ENCODE assay signal across 11 cellular contexts in the genomic region with DNA sequence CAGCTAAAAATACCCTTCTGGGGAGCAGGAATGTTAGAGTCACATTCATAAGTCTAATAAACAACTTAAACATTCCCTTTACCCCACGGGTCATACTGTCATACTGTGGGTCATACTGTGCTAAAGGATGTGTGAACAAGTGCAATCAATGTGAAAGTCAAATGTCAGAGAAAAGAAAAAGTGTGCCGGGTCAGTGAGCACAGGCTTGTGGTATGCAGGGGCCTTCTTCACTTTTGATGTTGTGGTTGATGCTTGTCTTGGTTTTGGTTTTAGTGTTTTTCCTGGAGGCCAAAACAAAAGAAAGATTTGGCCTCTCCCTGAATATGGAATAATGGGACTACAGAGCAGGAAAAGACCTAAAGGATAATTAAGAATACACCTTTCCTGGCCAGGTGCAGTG.
DNase-seq lines count a peak whose midpoint lies in the region; ATAC-seq and FAIRE-seq lines count a peak whose summit lies in the region.
"Had no signal": no experiment of that assay in that cellular context is flagged by ENCODE, and none has a peak within 500 bp of the region (broad histone marks: within the 10 kb centered on the region; RNA-seq: fewer than 3 reads in every experiment).

No MANE protein-coding gene starts in this region.

- no peak overlapping the region for H3K27ac Mint-ChIP-seq in CD4-positive, alpha-beta memory T cell

- ATAC-seq in HG02759 (IDR thresholded peaks at IDR 0.05; ENCODE audit: unreplicated experiment) (peak; percentile 98), HG03520 (IDR thresholded peaks at IDR 0.05; ENCODE audit: unreplicated experiment) (peak; percentile 98)

- H3K27me3 Mint-ChIP-seq in CD4-positive, alpha-beta memory T cell = peaks cover 10 to 14% of the 10 kb centered on the region in 2 donors

- peak; percentile 28 for DNase-seq in EL
- peak; percentile 12 for DNase-seq in GM19239 (ENCODE audit: insufficient read length, low spot score)
- DNase-seq in neuronal stem cell (ENCODE audit: low spot score) = no peak
- no peak for DNase-seq in NCI-H2196 (lab: John Stamatoyannopoulos, UW; ENCODE audit: unreplicated experiment)
- DNase-seq in CD4-positive, alpha-beta memory T cell = no peak
- no peak for DNase-seq in hepatic stellate cell (ENCODE audit: low spot score)
- DNase-seq: activated CD8-positive, alpha-beta memory T cell treated with anti-CD3 and anti-CD28 coated beads, Interleukin-2, amount 50 U/mL, for 4 hours; GF-D8 had no signal

- H2BK12ac ChIP-seq in neuronal stem cell (ENCODE audit: low read length) = no peak overlapping the region

- FAIRE-seq in GM19239 (lab: Jason Lieb, UNC) = peak; percentile 87

- H3K23ac ChIP-seq in neuronal stem cell (ENCODE audit: low read depth, low read length, poor library complexity) = no peak overlapping the region

- no peak overlapping the region for H3K18ac ChIP-seq in neuronal stem cell (ENCODE audit: low read length)

- WGBS in neuronal stem cell (ENCODE audit: extremely low coverage in 2 of 2, insufficient read length in 2 of 2, insufficient replicate concordance in 1 of 2), 2 donors = no CpG with 5 or more reads among the region's 2 CpGs

- H4K91ac ChIP-seq in neuronal stem cell (ENCODE audit: low read depth, low read length, poor library complexity) = no peak overlapping the region

- H2AK5ac ChIP-seq in neuronal stem cell (ENCODE audit: low read depth, low read length) = no peak overlapping the region

- no peak overlapping the region for H2BK5ac ChIP-seq in neuronal stem cell (ENCODE audit: low read length)

- peaks cover 0 to 1% (median 0%) of the 10 kb centered on the region in 4 donors for H3K4me1 Mint-ChIP-seq in CD4-positive, alpha-beta memory T cell

- H2AFZ ChIP-seq in neuronal stem cell (ENCODE audit: low read length) = no peak overlapping the region

- no peak overlapping the region for H3K4ac ChIP-seq in neuronal stem cell (ENCODE audit: low read length)

- no peak overlapping the region for H4K8ac ChIP-seq in neuronal stem cell (ENCODE audit: low read depth, low read length)

- H2BK120ac ChIP-seq in neuronal stem cell (ENCODE audit: low read depth, low read length) = no peak overlapping the region

- H2BK15ac ChIP-seq in neuronal stem cell (ENCODE audit: low read length) = no peak overlapping the region

- no peaks in the 10 kb centered on the region for H3K36me3 Mint-ChIP-seq in CD4-positive, alpha-beta memory T cell

- H3K4me3 Mint-ChIP-seq in CD4-positive, alpha-beta memory T cell = no peak overlapping the region

- H3K4me1 ChIP-seq in neuronal stem cell (ENCODE audit: control insufficient read depth in 2 of 2, insufficient read depth in 1 of 2, low read depth in 1 of 2, low read length in 2 of 2) = peaks cover 4 to 5% of the 10 kb centered on the region in 2 donors
- H3K4me1 ChIP-seq in CD4-positive, alpha-beta memory T cell (ENCODE audit: insufficient read depth, low read length) = peaks cover 3% of the 10 kb centered on the region
- H3K4me1 ChIP-seq: suprapubic skin had no signal

- CTCF ChIA-PET in CD4-positive, alpha-beta memory T cell (lab: Charles Lee; ENCODE audit: partially characterized antibody) = no interaction called here

- no peaks in the 10 kb centered on the region for H3K9me3 Mint-ChIP-seq in CD4-positive, alpha-beta memory T cell

- no peak overlapping the region for H3K4me3 ChIP-seq in neuronal stem cell (ENCODE audit: low read length in 2 of 2)
- no peak overlapping the region for H3K4me3 ChIP-seq in CD4-positive, alpha-beta memory T cell (ENCODE audit: low read length in 2 of 2)
- H3K4me3 ChIP-seq: suprapubic skin had no signal

- no peaks in the 10 kb centered on the region for H3K79me1 ChIP-seq in neuronal stem cell (ENCODE audit: low read depth, low read length)

- peaks cover 0 to 34% of the 10 kb centered on the region in 2 donors for H3K36me3 ChIP-seq in neuronal stem cell (replicated peaks in 1 of 2; ENCODE audit: control insufficient read depth in 2 of 2, insufficient read depth in 2 of 2, low read length in 2 of 2)
- H3K36me3 ChIP-seq in CD4-positive, alpha-beta memory T cell (ENCODE audit: insufficient read depth, low read length) = no peaks in the 10 kb centered on the region
- H3K36me3 ChIP-seq: suprapubic skin had no signal

- H3K9me3 ChIP-seq in neuronal stem cell (replicated peaks in 1 of 2; ENCODE audit: control insufficient read depth in 2 of 2, insufficient read depth in 1 of 2, low read depth in 1 of 2, low read length in 2 of 2) = no peaks in the 10 kb centered on the region
- no peaks in the 10 kb centered on the region for H3K9me3 ChIP-seq in CD4-positive, alpha-beta memory T cell (ENCODE audit: control insufficient read depth in 1 of 2, low read length in 2 of 2)
- H3K9me3 ChIP-seq: suprapubic skin had no signal

- no peak overlapping the region for H3K27ac ChIP-seq in neuronal stem cell (replicated peaks; ENCODE audit: low read length)
- H3K27ac ChIP-seq in CD4-positive, alpha-beta memory T cell (ENCODE audit: low read depth, low read length) = no peak overlapping the region
- H3K27ac ChIP-seq: suprapubic skin had no signal

- intact Hi-C loops in CD4-positive, alpha-beta memory T cell (cut with micrococcal nuclease) = loop anchor here (5.0 to 10.0 kb wide), 3 partner anchors 287 to 685 kb away; a partner anchor contains a TSS

- POLR2A ChIA-PET in CD4-positive, alpha-beta memory T cell (lab: Charles Lee; ENCODE audit: partially characterized antibody) = no interaction called here

- H3K27me3 ChIP-seq in neuronal stem cell (ENCODE audit: control insufficient read depth in 3 of 3, insufficient read depth in 3 of 3, low read depth in 1 of 3, low read length in 3 of 3) = no peaks in the 10 kb centered on the region
- no peaks in the 10 kb centered on the region for H3K27me3 ChIP-seq in CD4-positive, alpha-beta memory T cell (ENCODE audit: insufficient read depth, low read length)
- H3K27me3 ChIP-seq: suprapubic skin had no signal

- H3K4me2 ChIP-seq in neuronal stem cell (ENCODE audit: insufficient read depth, low read length, poor library complexity, severe bottlenecking) = no peak overlapping the region

- H3K9ac ChIP-seq in neuronal stem cell (ENCODE audit: low read depth, low read length, poor library complexity) = no peak overlapping the region

- no peak overlapping the region for H3K14ac ChIP-seq in neuronal stem cell (ENCODE audit: low read length)

Comparison
In these comparisons a context has a peak if more than half of its experiments do, and no peak if none do; other contexts are left out.
1. DNase-seq: peak in EL (single experiment) and GM19239 (single experiment); none in neuronal stem cell (single experiment), NCI-H2196 (single experiment), CD4-positive, alpha-beta memory T cell (0 of 5) and hepatic stellate cell (single experiment).